In genomic region chr1:93597697-93598096, GRCh38 we compare ENCODE assay signal across 16 cellular contexts.
A peak's percentile ranks its signal among the peaks of the same experiment; 100 is the strongest.
DNase-seq lines count a peak whose midpoint lies in the region; ATAC-seq, FAIRE-seq and TF ChIP-seq lines count a peak whose summit lies in the region.
"Had no signal": no experiment of that assay in that cellular context is flagged by ENCODE, and none has a peak within 500 bp of the region (broad histone marks: within the 10 kb centered on the region; RNA-seq: fewer than 3 reads in every experiment).

No MANE protein-coding gene starts in this region.

- no peak for TF ChIP-seq POLR2A in H1 (IDR thresholded peaks at IDR 0.05; ENCODE audit: control extremely low read depth in 1 of 2, low read depth in 2 of 2, low read length in 2 of 2)

- H2AFZ ChIP-seq in H1 (ENCODE audit: low read length), result no peak overlapping the region

- H3K79me1 ChIP-seq in H1 (ENCODE audit: low read depth, low read length), result peaks cover 3% of the 10 kb centered on the region; the same call in 1 of the 2 replicates

- no peak for TF ChIP-seq CTCF in right atrium auricular region (IDR thresholded peaks at IDR 0.05)
- no peak for TF ChIP-seq CTCF in H1 (IDR thresholded peaks at IDR 0.05; ENCODE audit: control extremely low read depth in 1 of 3, insufficient read depth in 1 of 3, low read depth in 1 of 3, low read length in 3 of 3)

- CTCF ChIA-PET in H1 (lab: Charles Lee; ENCODE audit: partially characterized antibody), result interaction anchor here (1.0 to 1.5 kb wide), 4 partner anchors 15 to 247 kb away, joined by 3 to 4 read pairs (median 4); no protein-coding TSS in a partner anchor

- no peak overlapping the region for H2BK12ac ChIP-seq in H1 (ENCODE audit: low read depth, low read length)

- no peaks in the 10 kb centered on the region for H3K36me3 ChIP-seq in right atrium auricular region
- no peaks in the 10 kb centered on the region for H3K36me3 ChIP-seq in H1 (ENCODE audit: control insufficient read depth in 2 of 4, insufficient read depth in 4 of 4, low read length in 3 of 4)

- H3K79me2 ChIP-seq in H1 (ENCODE audit: control insufficient read depth in 1 of 2, insufficient read depth in 2 of 2, low read length in 2 of 2), result no peaks in the 10 kb centered on the region; a peak in 1 of 4 replicates

- no peak for TF ChIP-seq RAD21 in H1 (IDR thresholded peaks at IDR 0.05 in 1 of 2, conservative IDR thresholded peaks at IDR 0.05 in 1 of 2; ENCODE audit: low read depth in 2 of 2, low read length in 2 of 2)

- H4K5ac ChIP-seq in H1 (ENCODE audit: insufficient read length, low read depth, low read length), result no peak overlapping the region

- no peak for DNase-seq in Right ventricle myocardium inferior (ENCODE audit: missing footprints)
- no peak for DNase-seq in right atrium auricular region (ENCODE audit: low spot score)
- DNase-seq in H1 (ENCODE audit: low read depth in 1 of 2, low spot score in 2 of 2), result no peak
- peak; percentile 35 for DNase-seq in mesenteric fat pad (ENCODE audit: low spot score)
- DNase-seq in NCI-H2107 (lab: John Stamatoyannopoulos, UW), result no peak
- no peak for DNase-seq in NCI-H526 treated with DMSO at 0.1 percent for 48 hours (lab: John Stamatoyannopoulos, UW)
- DNase-seq in T-helper 2 cell, result no peak
- DNase-seq: activated effector memory CD4-positive, alpha-beta T cell treated with anti-CD3 and anti-CD28 coated beads, Interleukin-2, amount 50 U/mL, for 16 hours; effector CD4-positive, alpha-beta T cell; GOT3; naive B cell; SIG-M5; stimulated activated naive CD4-positive, alpha-beta T cell treated with Interleukin-2 at 50 U/mL for 16 hours had no signal

- no peak overlapping the region for H2BK5ac ChIP-seq in H1 (ENCODE audit: low read depth, low read length)

- H3K14ac ChIP-seq in H1 (ENCODE audit: insufficient read length), result no peak overlapping the region

- no peak for FAIRE-seq in H1 (lab: Jason Lieb, UNC)
- FAIRE-seq: A204.1, G401.6 had no signal

- H2BK20ac ChIP-seq in H1 (ENCODE audit: low read length), result no peak overlapping the region

- 79% methylated on average over 6 of the region's 6 CpGs; no CpG with 5 or more reads in 1 of the 2 experiments for WGBS in H1 (ENCODE audit: extremely low coverage in 1 of 2, insufficient coverage in 1 of 2, insufficient read length in 1 of 2, insufficient replicate concordance in 2 of 2, low coverage in 1 of 2, low lambda C conversion rate in 2 of 2, missing lambda C conversion rate in 1 of 2), 2 experiments

- H3K4me1 ChIP-seq in right atrium auricular region (peaks cover 0 to 69% of the 10 kb centered on the region in 2 donors), H1 (replicated peaks in 1 of 4; ENCODE audit: control insufficient read depth in 3 of 4, insufficient read depth in 4 of 4, low read length in 3 of 4) (peaks cover 7 to 19% (median 11%) of the 10 kb centered on the region in 4 experiments; a peak in 6 of 7 replicates)

- H4K91ac ChIP-seq in H1 (replicated peaks; ENCODE audit: insufficient read length, low read length), result no peak overlapping the region

- POLR2A ChIA-PET in H1 (lab: Charles Lee; ENCODE audit: partially characterized antibody), result no interaction called here

- no peak overlapping the region for H3K27ac ChIP-seq in right atrium auricular region
- no peak overlapping the region for H3K27ac ChIP-seq in H1 (ENCODE audit: low read depth, low read length)

- H3K4me2 ChIP-seq in H1 (ENCODE audit: insufficient read depth in 1 of 2, low read depth in 2 of 2, low read length in 2 of 2), result no peak overlapping the region

- no peak overlapping the region for H4K8ac ChIP-seq in H1 (ENCODE audit: extremely low read depth, insufficient read depth, low read length)

- H3K23ac ChIP-seq in H1 (ENCODE audit: insufficient read length), result no peak overlapping the region

- no peaks in the 10 kb centered on the region for H3K23me2 ChIP-seq in H1 (ENCODE audit: low read depth, low read length)

- no peak overlapping the region for H2BK120ac ChIP-seq in H1 (replicated peaks; ENCODE audit: low read depth, low read length)

- H3K27me3 ChIP-seq in right atrium auricular region (no peaks in the 10 kb centered on the region), H1 (replicated peaks in 1 of 4; ENCODE audit: control insufficient read depth in 3 of 4, extremely low read depth in 1 of 4, insufficient read depth in 3 of 4, low read length in 3 of 4) (no peaks in the 10 kb centered on the region)

- H3K4ac ChIP-seq in H1 (replicated peaks; ENCODE audit: insufficient read length, low read depth, low read length), result no peak overlapping the region

- H2AK5ac ChIP-seq in H1 (ENCODE audit: low read depth, low read length), result 0 out of 2 replicates have a peak overlapping the region, but pooled peaks have one; percentile 6

- H2BK15ac ChIP-seq in H1 (ENCODE audit: low read length), result no peak overlapping the region

- H3K9me3 ChIP-seq in right atrium auricular region (no peaks in the 10 kb centered on the region), H1 (ENCODE audit: insufficient read depth in 2 of 2, low read depth in 1 of 2, low read length in 1 of 2) (no peaks in the 10 kb centered on the region)

- TF ChIP-seq EP300 in H1 (IDR thresholded peaks at IDR 0.05; ENCODE audit: borderline replicate concordance in 1 of 2, low read depth in 2 of 2, low read length in 2 of 2), result no peak

- H3K56ac ChIP-seq in H1 (replicated peaks; ENCODE audit: insufficient read length, low read depth, low read length), result no peak overlapping the region

- H4K20me1 ChIP-seq in H1 (replicated peaks in 1 of 2; ENCODE audit: control insufficient read depth in 1 of 2, insufficient read depth in 2 of 2, low read length in 2 of 2), result peaks cover 0 to 4% of the 10 kb centered on the region in 2 experiments

- no peak overlapping the region for H3K18ac ChIP-seq in H1 (ENCODE audit: extremely low read depth, low read length)

- H3K9ac ChIP-seq in H1 (replicated peaks in 1 of 4; ENCODE audit: extremely low read depth in 1 of 4, low read depth in 3 of 4, low read length in 3 of 4), result no peak overlapping the region

- intact Hi-C loops in Right ventricle myocardium inferior (cut with DNase I), result no loop called here

- H3K4me3 ChIP-seq in right atrium auricular region, result no peak overlapping the region
- no peak overlapping the region for H3K4me3 ChIP-seq in H1 (ENCODE audit: extremely low read depth in 1 of 4, insufficient read depth in 2 of 4, low read depth in 3 of 4, low read length in 4 of 4)

- ATAC-seq in Right ventricle myocardium inferior (peak; percentile 71), GM18858 (IDR thresholded peaks at IDR 0.05; ENCODE audit: unreplicated experiment) (no peak)

TF ChIP-seq in H1, 55 proteins besides CTCF, POLR2A, EP300 and RAD21:
- no peak for TF ChIP-seq KDM5A (IDR thresholded peaks at IDR 0.05; ENCODE audit: low read length)
- TF ChIP-seq RXRA (IDR thresholded peaks at IDR 0.05; ENCODE audit: insufficient read depth, low read depth, low read length), result no peak
- no peak for TF ChIP-seq CHD1 (IDR thresholded peaks at IDR 0.05; ENCODE audit: low read depth, low read length)
- no peak for TF ChIP-seq TAF7 (optimal IDR thresholded peaks at IDR 0.05; ENCODE audit: borderline replicate concordance, low read depth, low read length)
- TF ChIP-seq ATF2 (IDR thresholded peaks at IDR 0.05; ENCODE audit: low read length), result no peak
- no peak for TF ChIP-seq USF2 (IDR thresholded peaks at IDR 0.05; ENCODE audit: low read length)
- no peak for TF ChIP-seq PHF8 (conservative IDR thresholded peaks at IDR 0.05; ENCODE audit: low read depth, low read length)
- TF ChIP-seq KDM1A (IDR thresholded peaks at IDR 0.05; ENCODE audit: borderline replicate concordance, low read length), result no peak
- TF ChIP-seq RNF2 (IDR thresholded peaks at IDR 0.05; ENCODE audit: borderline replicate concordance, low read depth, low read length, missing control alignments, poor library complexity, severe bottlenecking), result no peak
